Comparison of ENCODE assay signal across 16 cellular contexts in genomic region chr1:234324668-234325225, GRCh38.
"Had no signal": no experiment of that assay in that cellular context is flagged by ENCODE, and none has a peak within 500 bp of the region (broad histone marks: within the 10 kb centered on the region; RNA-seq: fewer than 3 reads in every experiment).

No MANE protein-coding gene starts in this region.

- H3K27ac ChIP-seq: thoracic aorta, upper lobe of right lung had no signal

- H3K36me3 ChIP-seq: thoracic aorta, upper lobe of right lung had no signal

- H3K4me3 ChIP-seq: thoracic aorta, upper lobe of right lung had no signal

- H3K9me3 ChIP-seq: thoracic aorta, upper lobe of right lung had no signal

- ATAC-seq: sciatic nerve; stimulated activated memory B cell treated with anti-CD40 and anti-IgM and Interleukin-4, amounts not matched to agents 10 μg/mL and 1 μg/mL and 100 μg/mL, for 72 hours; upper lobe of right lung had no signal

- DNase-seq: activated CD4-positive, alpha-beta memory T cell treated with anti-CD3 and anti-CD28 coated beads, Interleukin-2, amount 10 ng/mL, durations not matched to agents 7 days and 5 days; activated CD4-positive, alpha-beta T cell treated with anti-CD3 and anti-CD28 coated beads for 48 hours; activated CD4-positive, CD25-positive, alpha-beta regulatory T cell; activated naive CD4-positive, alpha-beta T cell treated with Interleukin-2 at 50 U/mL for 16 hours; activated T-cell treated with anti-CD3 and anti-CD28 coated beads, Interleukin-2, amount 50 U/mL, for 24 hours; anterior cingulate cortex; caudate nucleus; immature natural killer cell; mesendoderm; nucleus accumbens; stimulated activated CD4-positive, alpha-beta T cell treated with anti-CD3 and anti-CD28 coated beads, Interleukin-4, amount 100 ng/mL, for 4 hours; T1000; upper lobe of right lung had no signal

- H3K27me3 ChIP-seq: upper lobe of right lung had no signal
